Comparison of ENCODE assay signal across 22 cellular contexts in genomic region chr12:80641936-80642335, GRCh38.
"Had no signal": no experiment of that assay in that cellular context is flagged by ENCODE, and none has a peak within 500 bp of the region (broad histone marks: within the 10 kb centered on the region; RNA-seq: fewer than 3 reads in every experiment).

No MANE protein-coding gene starts in this region.

- H3K4me1 Mint-ChIP-seq: memory B cell; natural killer cell; neural crest cell; stimulated activated naive CD8-positive, alpha-beta T cell treated with anti-CD3 and anti-CD28 coated beads, Interleukin-15, amount 100 ng/mL, for 72 hours had no signal

- H3K9me3 Mint-ChIP-seq: neural crest cell; stimulated activated naive CD8-positive, alpha-beta T cell treated with anti-CD3 and anti-CD28 coated beads, Interleukin-15, amount 100 ng/mL, for 72 hours had no signal

- H3K9me3 ChIP-seq: esophagus muscularis mucosa, prostate gland, suprapubic skin, transverse colon had no signal

- H3K79me2 ChIP-seq: hepatocyte had no signal

- H3K4me1 ChIP-seq: esophagus muscularis mucosa, prostate gland, suprapubic skin, transverse colon had no signal

- H3K27me3 Mint-ChIP-seq: memory B cell; stimulated activated naive CD8-positive, alpha-beta T cell treated with anti-CD3 and anti-CD28 coated beads, Interleukin-15, amount 100 ng/mL, for 72 hours had no signal

- H3K27ac ChIP-seq: coronary artery, esophagus muscularis mucosa, hepatocyte, prostate gland, suprapubic skin, transverse colon had no signal

- H3K4me3 ChIP-seq: coronary artery, esophagus muscularis mucosa, hepatocyte, lung, prostate gland, suprapubic skin, transverse colon had no signal

- H3K27me3 ChIP-seq: esophagus muscularis mucosa, hepatocyte, suprapubic skin, transverse colon had no signal

- DNase-seq: dermis blood vessel endothelial cell; effector memory CD4-positive, alpha-beta T cell; head of caudate nucleus; kidney; natural killer cell; right cardiac atrium; small intestine; stimulated activated CD4-positive, alpha-beta T cell treated with anti-CD3 and anti-CD28 coated beads, Interleukin-12 subunit alpha, Interleukin-12 subunit beta, amount 100 ng/mL, for 4 hours; stimulated activated CD4-positive, alpha-beta T cell treated with anti-CD3 and anti-CD28 coated beads, Interleukin-1b, Interleukin-23, amount 100 ng/mL, for 48 hours; stimulated activated CD4-positive, alpha-beta T cell treated with anti-CD3 and anti-CD28 coated beads, Interleukin-4, amount 100 ng/mL, for 1 hour; stimulated activated CD8-positive, alpha-beta memory T cell treated with anti-CD3 and anti-CD28 coated beads, Interleukin-4, amount 100 ng/mL, for 48 hours; stimulated activated naive CD4-positive, alpha-beta T cell; stimulated activated naive CD8-positive, alpha-beta T cell treated with anti-CD3 and anti-CD28 coated beads, Interleukin-15, amount 100 ng/mL, for 72 hours; transverse colon had no signal

- H2AFZ ChIP-seq: hepatocyte had no signal

- H3K4me3 Mint-ChIP-seq: memory B cell; natural killer cell; neural crest cell; stimulated activated naive CD8-positive, alpha-beta T cell treated with anti-CD3 and anti-CD28 coated beads, Interleukin-15, amount 100 ng/mL, for 72 hours had no signal

- H3K27ac Mint-ChIP-seq: memory B cell; natural killer cell; stimulated activated naive CD8-positive, alpha-beta T cell treated with anti-CD3 and anti-CD28 coated beads, Interleukin-15, amount 100 ng/mL, for 72 hours had no signal

- H3K36me3 ChIP-seq: esophagus muscularis mucosa, prostate gland, suprapubic skin, transverse colon had no signal

- H3K4me2 ChIP-seq: hepatocyte had no signal

- H3K36me3 Mint-ChIP-seq: memory B cell, natural killer cell had no signal
